In the genomic region with DNA sequence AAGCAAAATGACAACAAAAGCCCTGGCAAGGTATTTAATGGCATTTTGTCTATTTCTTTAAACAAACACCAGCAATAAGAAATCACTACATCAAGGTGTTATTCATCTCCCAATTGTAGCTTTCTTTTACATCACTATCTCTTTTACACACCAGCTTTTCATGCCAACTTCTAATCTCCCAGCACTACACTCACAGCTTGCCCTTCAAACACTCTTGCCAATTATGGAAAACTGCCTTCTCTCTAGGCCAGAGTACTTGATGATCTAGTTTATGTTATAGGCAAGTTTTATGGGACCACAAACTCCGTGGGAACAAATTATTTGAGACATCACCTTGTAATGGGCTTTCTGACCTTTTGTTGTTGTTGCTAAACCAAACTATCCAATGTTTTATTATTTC, we compare ENCODE assay signal across 24 cellular contexts.
"Had no signal": no experiment of that assay in that cellular context is flagged by ENCODE, and none has a peak within 500 bp of the region (broad histone marks: within the 10 kb centered on the region; RNA-seq: fewer than 3 reads in every experiment).

No MANE protein-coding gene starts in this region.

- DNase-seq: dermis blood vessel endothelial cell; dorsolateral prefrontal cortex; effector CD4-positive, alpha-beta T cell; effector memory CD4-positive, alpha-beta T cell; erythroblast; esophagus squamous epithelium; foreskin fibroblast; foreskin melanocyte; gastrocnemius medialis; glutamatergic neuron; head of caudate nucleus; heart right ventricle; hippocampal formation; left cardiac atrium; left lung; lower lobe of right lung; mesenchymal stem cell; mucosa of descending colon had no signal

- H3K9me3 ChIP-seq: esophagus squamous epithelium, gastrocnemius medialis, heart right ventricle, left lung, lower lobe of right lung, mucosa of descending colon had no signal

- H3K36me3 ChIP-seq: esophagus squamous epithelium, gastrocnemius medialis, left lung, lower lobe of right lung had no signal

- H3K4me1 ChIP-seq: esophagus squamous epithelium, gastrocnemius medialis, left lung, lower lobe of right lung had no signal

- ATAC-seq: esophagus mucosa, gastrocnemius medialis, left cardiac atrium, left lung, lower lobe of right lung, mucosa of descending colon had no signal

- FAIRE-seq: colon, endothelial cell of umbilical vein, islet of Langerhans, keratinocyte had no signal

- H3K27me3 ChIP-seq: dorsolateral prefrontal cortex, esophagus squamous epithelium, gastrocnemius medialis, heart right ventricle, left lung had no signal

- H3K27ac ChIP-seq: coronary artery, dorsolateral prefrontal cortex, esophagus squamous epithelium, gastrocnemius medialis, left lung, lower lobe of right lung had no signal

- H3K4me3 ChIP-seq: coronary artery, dorsolateral prefrontal cortex, esophagus squamous epithelium, gastrocnemius medialis, heart right ventricle, left lung, lower lobe of right lung, mucosa of descending colon had no signal
